Comparison of ENCODE assay signal across 10 cellular contexts in genomic region chr9:125472926-125473701, GRCh38.
DNase-seq lines count a peak whose midpoint lies in the region; ATAC-seq and TF ChIP-seq lines count a peak whose summit lies in the region.
"Had no signal": no experiment of that assay in that cellular context is flagged by ENCODE, and none has a peak within 500 bp of the region (broad histone marks: within the 10 kb centered on the region; RNA-seq: fewer than 3 reads in every experiment).

No MANE protein-coding gene starts in this region.

- TF ChIP-seq RAD21 in neural cell (conservative IDR thresholded peaks at IDR 0.05) = no peak

- DNase-seq in NCI-H526 treated with DMSO at 0.1 percent for 48 hours (lab: John Stamatoyannopoulos, UW) (peak; percentile 72), fibroblast of lung (ENCODE audit: low read depth in 2 of 2) (peak; percentile 90 to 97), mucosa of gallbladder (ENCODE audit: low spot score) (no peak), KBM-7 (no peak), NCI-H187 treated with DMSO at 0.1 percent for 48 hours (lab: John Stamatoyannopoulos, UW) (no peak)
- DNase-seq: GDM1 had no signal

- H3K27me3 ChIP-seq in fibroblast of lung (ENCODE audit: control insufficient read depth, insufficient read depth, low read length) (no peaks in the 10 kb centered on the region), neural cell (ENCODE audit: insufficient read depth, low read depth, low read length) (no peaks in the 10 kb centered on the region)

- no peaks in the 10 kb centered on the region for H3K9me2 ChIP-seq in neural cell (ENCODE audit: insufficient read depth, low read length)

- H3K27ac ChIP-seq in C4-2B = peak overlapping the region; percentile 14; the same call in 1 of the 2 replicates
- peak overlapping the region; percentile 6 for H3K27ac ChIP-seq in fibroblast of lung (ENCODE audit: insufficient read depth, low read length)
- H3K27ac ChIP-seq in neural cell (ENCODE audit: low read length) = no peak overlapping the region
- H3K27ac ChIP-seq: epithelial cell of prostate had no signal

- H3K79me2 ChIP-seq in fibroblast of lung (ENCODE audit: control insufficient read depth, insufficient read depth, low read length) (no peaks in the 10 kb centered on the region), neural cell (replicated peaks; ENCODE audit: insufficient read depth, low read length) (no peaks in the 10 kb centered on the region)

- H3K36me3 ChIP-seq in fibroblast of lung (ENCODE audit: control insufficient read depth, insufficient read depth, low read length) (peaks cover 4% of the 10 kb centered on the region), neural cell (ENCODE audit: insufficient read depth, low read length) (no peaks in the 10 kb centered on the region)

- no peaks in the 10 kb centered on the region for H3F3A ChIP-seq in neural cell (ENCODE audit: insufficient read depth, low read length, poor library complexity, severe bottlenecking)

- H2AFZ ChIP-seq in fibroblast of lung (ENCODE audit: low read length) (no peak overlapping the region), neural cell (ENCODE audit: low read depth, low read length) (no peak overlapping the region)

- in situ Hi-C loops in KBM-7 (cut with MboI; ENCODE audit: low pct_unique_long_range_greater_than_20kb, low sequenced_read_pairs) = no loop called here

- TF ChIP-seq CTCF in C4-2B (conservative IDR thresholded peaks at IDR 0.05) (no peak; the same call in 1 of the 2 replicates), fibroblast of lung (conservative IDR thresholded peaks at IDR 0.05 in 1 of 2, IDR thresholded peaks at IDR 0.05 in 1 of 2; ENCODE audit: low read depth in 1 of 2, low read length in 2 of 2) (peak; percentile 35 to 42), neural cell (IDR thresholded peaks at IDR 0.05; ENCODE audit: poor library complexity, severe bottlenecking) (no peak)

- peak overlapping the region; percentile 77 for H3K4me2 ChIP-seq in fibroblast of lung (ENCODE audit: extremely low read depth, insufficient read depth, low read length)
- H3K4me2 ChIP-seq in neural cell (ENCODE audit: low read length) = no peak overlapping the region

- H4K20me1 ChIP-seq in fibroblast of lung (ENCODE audit: control insufficient read depth, extremely low read depth, insufficient read depth, low read length) = no peaks in the 10 kb centered on the region
- H4K20me1 ChIP-seq in neural cell (ENCODE audit: insufficient read depth) = no peaks in the 10 kb centered on the region

- H3K4me3 ChIP-seq in fibroblast of lung (replicated peaks in 1 of 4; ENCODE audit: control extremely low read depth in 1 of 4, insufficient read depth in 1 of 4, low read depth in 3 of 4, low read length in 4 of 4) = peak overlapping the region in 1 of 4 experiments; percentile 8
- H3K4me3 ChIP-seq in neural cell (ENCODE audit: low read length) = no peak overlapping the region

- no peaks in the 10 kb centered on the region for H3K9me3 ChIP-seq in fibroblast of lung (ENCODE audit: control insufficient read depth, insufficient read depth, low read depth, low read length)
- H3K9me3 ChIP-seq in neural cell (ENCODE audit: low read length) = no peaks in the 10 kb centered on the region

- no peak for ATAC-seq in HG03159 (IDR thresholded peaks at IDR 0.05; ENCODE audit: unreplicated experiment)

- TF ChIP-seq EP300 in neural cell (conservative IDR thresholded peaks at IDR 0.05; ENCODE audit: poor library complexity, severe bottlenecking) = peak; percentile 55

- peaks cover 16% of the 10 kb centered on the region for H3K4me1 ChIP-seq in fibroblast of lung (ENCODE audit: control insufficient read depth, extremely low read depth, insufficient read depth, low read length)

- no peak overlapping the region for H3K9ac ChIP-seq in fibroblast of lung (ENCODE audit: insufficient read depth, low read length)
- no peak overlapping the region for H3K9ac ChIP-seq in neural cell (ENCODE audit: low read length)

TF ChIP-seq in neural cell, 6 proteins besides CTCF, POLR2A, EP300 and RAD21:
- TF ChIP-seq POLR2AphosphoS5 (IDR thresholded peaks at IDR 0.05) = peak; percentile 54
- TF ChIP-seq MXI1 (conservative IDR thresholded peaks at IDR 0.05; ENCODE audit: poor library complexity, severe bottlenecking) = no peak
TF ChIP-seq in neural cell: peak in this region for 1.

Comparison
In these comparisons a context has a peak if more than half of its experiments do, and no peak if none do; other contexts are left out.
1. CTCF ChIP-seq: peak in fibroblast of lung (2 of 2); none in C4-2B (single experiment) and neural cell (single experiment).
2. DNase-seq: peak in NCI-H526 treated with DMSO at 0.1 percent for 48 hours (single experiment) and fibroblast of lung (2 of 2); none in mucosa of gallbladder (single experiment), KBM-7 (single experiment) and NCI-H187 treated with DMSO at 0.1 percent for 48 hours (single experiment).